8 cellular contexts compared by ENCODE assay signal in genomic region chr2:219499555-219499954, GRCh38. TPM values are rescaled to one million over a fixed set of nuclear protein-coding genes. Genes with fewer than 3 reads are reported as not detected.
DNase-seq lines count a peak whose midpoint lies in the region; ATAC-seq and TF ChIP-seq lines count a peak whose summit lies in the region.

No MANE protein-coding gene starts in this region.

- peaks cover 1% of the 10 kb centered on the region for H3K36me3 Mint-ChIP-seq in progenitor cell of endocrine pancreas (ENCODE audit: insufficient read depth)

- no peak overlapping the region for H3K27ac ChIP-seq in Peyer's patch
- no peak overlapping the region for H3K27ac ChIP-seq in esophagus squamous epithelium

- ATAC-seq in GM19397 (IDR thresholded peaks at IDR 0.05; ENCODE audit: unreplicated experiment): no peak
- no peak for ATAC-seq in HG02678 (IDR thresholded peaks at IDR 0.05; ENCODE audit: unreplicated experiment)
- ATAC-seq in HG02840 (IDR thresholded peaks at IDR 0.05; ENCODE audit: low FRiP score, unreplicated experiment): no peak

- H3K4me3 Mint-ChIP-seq in progenitor cell of endocrine pancreas (ENCODE audit: low read depth): peak overlapping the region; percentile 83

- no peaks in the 10 kb centered on the region for H3K9me3 Mint-ChIP-seq in progenitor cell of endocrine pancreas (ENCODE audit: low read depth)

- no peaks in the 10 kb centered on the region for H3K9me3 ChIP-seq in ES-I3 (ENCODE audit: control insufficient read depth, insufficient read depth, low read length)
- no peaks in the 10 kb centered on the region for H3K9me3 ChIP-seq in Peyer's patch
- no peaks in the 10 kb centered on the region for H3K9me3 ChIP-seq in esophagus squamous epithelium

- H3K27me3 ChIP-seq in Peyer's patch (peaks cover 0 to 5% of the 10 kb centered on the region in 2 donors), esophagus squamous epithelium (peaks cover 0 to 34% (median 0%) of the 10 kb centered on the region in 4 donors)

- TF ChIP-seq POLR2A in Peyer's patch (IDR thresholded peaks at IDR 0.05): no peak
- no peak for TF ChIP-seq POLR2A in esophagus squamous epithelium (IDR thresholded peaks at IDR 0.05)

- H3K4me1 Mint-ChIP-seq in progenitor cell of endocrine pancreas (ENCODE audit: low read depth): peaks cover 16% of the 10 kb centered on the region

- peak overlapping the region in 3 of 4 donors; percentile 68 to 76 (median 69) for H3K4me3 ChIP-seq in Peyer's patch
- H3K4me3 ChIP-seq in esophagus squamous epithelium: peak overlapping the region in 3 of 4 donors; percentile 59 to 85 (median 71)

- H3K27me3 Mint-ChIP-seq in progenitor cell of endocrine pancreas: peaks cover 36% of the 10 kb centered on the region

- TF ChIP-seq CTCF in Peyer's patch (IDR thresholded peaks at IDR 0.05) (no peak), esophagus squamous epithelium (IDR thresholded peaks at IDR 0.05) (no peak), progenitor cell of endocrine pancreas (IDR thresholded peaks at IDR 0.05; ENCODE audit: unreplicated experiment) (no peak)

- H3K9ac ChIP-seq in ES-I3 (ENCODE audit: low read depth, low read length): peak overlapping the region; percentile 91

- peaks cover 6% of the 10 kb centered on the region for H3K36me3 ChIP-seq in ES-I3 (ENCODE audit: insufficient read depth, low read length)
- peaks cover 0 to 19% (median 0%) of the 10 kb centered on the region in 3 donors for H3K36me3 ChIP-seq in Peyer's patch
- peaks cover 0 to 34% (median 0%) of the 10 kb centered on the region in 3 donors for H3K36me3 ChIP-seq in esophagus squamous epithelium

- H3K4me1 ChIP-seq in ES-I3 (ENCODE audit: insufficient read depth, low read length) (peaks cover 34% of the 10 kb centered on the region), Peyer's patch (peaks cover 0 to 26% (median 11%) of the 10 kb centered on the region in 4 donors), esophagus squamous epithelium (peaks cover 8 to 52% (median 25%) of the 10 kb centered on the region in 3 donors)

- DNase-seq in Peyer's patch (no peak), esophagus squamous epithelium (lab: John Stamatoyannopoulos, UW) (no peak), progenitor cell of endocrine pancreas (ENCODE audit: low spot score, unreplicated experiment) (no peak), HCEC 1CT (no peak)

- intact Hi-C loops in esophagus squamous epithelium (cut with DNase I): no loop called here

- peak overlapping the region; percentile 45 for H3K27ac Mint-ChIP-seq in progenitor cell of endocrine pancreas

- WGBS in esophagus squamous epithelium, 2 donors: 42 to 80% methylated on average over 1 of the region's 1 CpG

RNA-seq across cellular contexts. Expression of gene GMPPA, which starts 0.9 kb away (rescaled TPM):
- total RNA-seq in Peyer's patch (10 to 100 TPM; 35.0 to 69.6 (median 38.9) TPM), esophagus squamous epithelium (10 to 100 TPM; 18.1 to 31.1 (median 26.4) TPM), progenitor cell of endocrine pancreas (35.8 and 37.4 TPM in 2 replicates)

RNA-seq across cellular contexts. Expression of gene ASIC4, which starts 14.7 kb away (rescaled TPM):
- total RNA-seq in Peyer's patch (under 1 TPM in 1 of 4 donors, not detected in 3; 0.27 TPM), esophagus squamous epithelium (not detected), progenitor cell of endocrine pancreas (3.4 and 5.1 TPM in 2 replicates)

RNA-seq across cellular contexts. Expression of gene CHPF, which starts 44.1 kb away (rescaled TPM):
- total RNA-seq in Peyer's patch (100 to 1,000 TPM in 1 of 4 donors, 10 to 100 TPM in 3; 19.0 to 122 (median 90.5) TPM), esophagus squamous epithelium (10 to 100 TPM; 40.4 to 56.6 (median 52.6) TPM), progenitor cell of endocrine pancreas (49.1 and 51.1 TPM in 2 replicates)

RNA-seq across cellular contexts. Expression of gene TMEM198, which starts 44.3 kb away (rescaled TPM):
- 10 to 100 TPM in 3 of 4 donors, 1 to 10 TPM in 1; 6.6 to 25.5 (median 13.9) TPM for total RNA-seq in Peyer's patch
- under 1 TPM; 0.62 to 0.87 (median 0.78) TPM for total RNA-seq in esophagus squamous epithelium
- total RNA-seq in progenitor cell of endocrine pancreas: 8.2 and 9.7 TPM in 2 replicates
